Comparison of ENCODE assay signal across 19 cellular contexts in genomic region chr12:95257541-95257940, GRCh38. TPM values are rescaled to one million over a fixed set of nuclear protein-coding genes. Genes with fewer than 3 reads are reported as not detected.
A peak's percentile ranks its signal among the peaks of the same experiment; 100 is the strongest.
DNase-seq lines count a peak whose midpoint lies in the region; ATAC-seq, FAIRE-seq and TF ChIP-seq lines count a peak whose summit lies in the region.
"Had no signal": no experiment of that assay in that cellular context is flagged by ENCODE, and none has a peak within 500 bp of the region (broad histone marks: within the 10 kb centered on the region; RNA-seq: fewer than 3 reads in every experiment).

No MANE protein-coding gene starts in this region.

- H3K9me3 Mint-ChIP-seq in MCF 10A (ENCODE audit: unreplicated experiment) = no peaks in the 10 kb centered on the region
- H3K9me3 Mint-ChIP-seq in naive thymus-derived CD8-positive, alpha-beta T cell = no peaks in the 10 kb centered on the region
- H3K9me3 Mint-ChIP-seq in T-helper 2 cell treated with Interferon-gamma antibody and Interleukin-4, amounts not matched to agents 5 μg/mL and 100 μg/mL, for 36 hours = no peaks in the 10 kb centered on the region

- FAIRE-seq in H1 (lab: Jason Lieb, UNC) = peak; percentile 70

- DNase-seq in mammary epithelial cell (no peak), MCF 10A (ENCODE audit: unreplicated experiment) (no peak), H1 (ENCODE audit: low read depth in 1 of 2, low spot score in 2 of 2) (peak in 1 of 2 experiments; percentile 9), thyroid gland (no peak)
- no peak for DNase-seq in naive thymus-derived CD8-positive, alpha-beta T cell
- no peak for DNase-seq in T-helper 2 cell treated with Interferon-gamma antibody and Interleukin-4, amounts not matched to agents 5 μg/mL and 100 μg/mL, for 36 hours (ENCODE audit: low spot score)
- DNase-seq: DMS 273 treated with DMSO at 0.1 percent for 48 hours, GOT3, KG1, NCI-H1105 treated with DMSO at 0.1 percent for 48 hours, NCI-H187 treated with DMSO at 0.1 percent for 48 hours, NCI-H446 treated with DMSO at 0.1 percent for 48 hours, NCI-H82, SHP77 had no signal

- H3K79me2 ChIP-seq in mammary epithelial cell (ENCODE audit: insufficient read depth, low read length) (peaks cover 43% of the 10 kb centered on the region), H1 (ENCODE audit: control insufficient read depth in 1 of 2, insufficient read depth in 2 of 2, low read length in 2 of 2) (0 out of 4 replicates have a peak, but pooled peaks cover 0 to 7% of the 10 kb centered on the region in 2 experiments)

- no peak overlapping the region for H3K27ac Mint-ChIP-seq in MCF 10A (ENCODE audit: low read depth, unreplicated experiment)
- peak overlapping the region in 1 of 10 donors; percentile 36 for H3K27ac Mint-ChIP-seq in naive thymus-derived CD8-positive, alpha-beta T cell
- H3K27ac Mint-ChIP-seq in T-helper 2 cell treated with Interferon-gamma antibody and Interleukin-4, amounts not matched to agents 5 μg/mL and 100 μg/mL, for 36 hours = no peak overlapping the region

- H3K4me1 ChIP-seq in mammary epithelial cell (ENCODE audit: insufficient read depth, low read length) (no peaks in the 10 kb centered on the region), H1 (replicated peaks in 1 of 4; ENCODE audit: control insufficient read depth in 3 of 4, insufficient read depth in 4 of 4, low read length in 3 of 4) (peaks cover 0 to 8% (median 3%) of the 10 kb centered on the region in 4 experiments; a peak in 3 of 7 replicates), iPS-15b (ENCODE audit: control insufficient read depth, insufficient read depth, low read length) (peaks cover 16% of the 10 kb centered on the region), thyroid gland (peaks cover 38 to 42% of the 10 kb centered on the region in 2 donors)
- H3K4me1 ChIP-seq: BLaER1 treated with 17β-estradiol and CSF1 and Interleukin-3, amounts not matched to agents 10 nM and 100 nM had no signal

- no peaks in the 10 kb centered on the region for H3K79me1 ChIP-seq in H1 (ENCODE audit: low read depth, low read length)

- H3K36me3 ChIP-seq in mammary epithelial cell (ENCODE audit: insufficient read depth, low read length) (peaks cover 31% of the 10 kb centered on the region), H1 (ENCODE audit: control insufficient read depth in 2 of 4, insufficient read depth in 4 of 4, low read length in 3 of 4) (peaks cover 0 to 26% (median 7%) of the 10 kb centered on the region in 4 experiments; a peak in 3 of 8 replicates), iPS-15b (ENCODE audit: control insufficient read depth, insufficient read depth, low read length) (peaks cover 8% of the 10 kb centered on the region), thyroid gland (peaks cover 13 to 20% of the 10 kb centered on the region in 2 donors)

- POLR2A ChIA-PET in MCF 10A (lab: Yijun Ruan, JAX) = interaction anchor here (0.6 to 1.2 kb wide), 4 partner anchors 12 to 118 kb away, joined by 3 to 4 read pairs (median 3); no protein-coding TSS in a partner anchor
- POLR2A ChIA-PET in H1 (lab: Charles Lee; ENCODE audit: partially characterized antibody) = interaction anchor here (1.1 kb wide), 1 partner anchor 11 kb away, joined by 4 read pairs; no protein-coding TSS in a partner anchor
- POLR2A ChIA-PET in naive thymus-derived CD8-positive, alpha-beta T cell (lab: Charles Lee) = no interaction called here

- H3K18ac ChIP-seq in H1 (ENCODE audit: extremely low read depth, low read length) = no peak overlapping the region

- H3K9me3 ChIP-seq in mammary epithelial cell (replicated peaks; ENCODE audit: insufficient read depth, low read length) = no peaks in the 10 kb centered on the region
- H3K9me3 ChIP-seq in H1 (ENCODE audit: insufficient read depth in 2 of 2, low read depth in 1 of 2, low read length in 1 of 2) = no peaks in the 10 kb centered on the region
- no peaks in the 10 kb centered on the region for H3K9me3 ChIP-seq in iPS-15b (ENCODE audit: control insufficient read depth, insufficient read depth, low read length)
- H3K9me3 ChIP-seq in thyroid gland = no peaks in the 10 kb centered on the region
- H3K9me3 ChIP-seq: BLaER1 treated with 17β-estradiol and CSF1 and Interleukin-3, amounts not matched to agents 10 nM and 100 nM had no signal

- H3K4me3 ChIP-seq in mammary epithelial cell (replicated peaks in 1 of 3; ENCODE audit: insufficient read depth in 1 of 3, low read depth in 2 of 3, low read length in 3 of 3) (no peak overlapping the region), H1 (ENCODE audit: extremely low read depth in 1 of 4, insufficient read depth in 2 of 4, low read depth in 3 of 4, low read length in 4 of 4) (peak overlapping the region in 1 of 4 experiments; percentile 29; a peak in 1 of 8 replicates), iPS-15b (ENCODE audit: low read depth, low read length) (peak overlapping the region; percentile 10), thyroid gland (replicated peaks in 1 of 3) (no peak overlapping the region)
- H3K4me3 ChIP-seq: BLaER1 treated with 17β-estradiol and CSF1 and Interleukin-3, amounts not matched to agents 10 nM and 100 nM had no signal

- H3K23me2 ChIP-seq in H1 (ENCODE audit: low read depth, low read length) = no peaks in the 10 kb centered on the region

- H2AK5ac ChIP-seq in H1 (ENCODE audit: low read depth, low read length) = no peak overlapping the region

- TF ChIP-seq RAD21 in H1 (IDR thresholded peaks at IDR 0.05 in 1 of 2, conservative IDR thresholded peaks at IDR 0.05 in 1 of 2; ENCODE audit: low read depth in 2 of 2, low read length in 2 of 2) = no peak

- no TSS peak for BruUV-seq in mammary epithelial cell (replicated peaks; lab: Mats Ljungman, UMichigan)
- no TSS peak for BruUV-seq in MCF 10A (replicated peaks; lab: Mats Ljungman, UMichigan)

- no peak overlapping the region for H2AFZ ChIP-seq in mammary epithelial cell (ENCODE audit: low read depth, low read length)
- no peak overlapping the region for H2AFZ ChIP-seq in H1 (ENCODE audit: low read length)

- peaks cover 67% of the 10 kb centered on the region for H3K36me3 Mint-ChIP-seq in MCF 10A (ENCODE audit: insufficient read depth, unreplicated experiment)
- peaks cover 17 to 76% (median 28%) of the 10 kb centered on the region in 3 donors for H3K36me3 Mint-ChIP-seq in naive thymus-derived CD8-positive, alpha-beta T cell
- H3K36me3 Mint-ChIP-seq in T-helper 2 cell treated with Interferon-gamma antibody and Interleukin-4, amounts not matched to agents 5 μg/mL and 100 μg/mL, for 36 hours (ENCODE audit: low read depth) = peaks cover 28% of the 10 kb centered on the region

- ATAC-seq in naive thymus-derived CD8-positive, alpha-beta T cell = no peak
- ATAC-seq in GM21526 (IDR thresholded peaks at IDR 0.05; ENCODE audit: low FRiP score, unreplicated experiment) = no peak
- ATAC-seq: Panc1 had no signal

- H3K4me3 Mint-ChIP-seq in MCF 10A (ENCODE audit: unreplicated experiment) = no peak overlapping the region
- H3K4me3 Mint-ChIP-seq in naive thymus-derived CD8-positive, alpha-beta T cell = no peak overlapping the region
- no peak overlapping the region for H3K4me3 Mint-ChIP-seq in T-helper 2 cell treated with Interferon-gamma antibody and Interleukin-4, amounts not matched to agents 5 μg/mL and 100 μg/mL, for 36 hours

- no peak overlapping the region for H3K4ac ChIP-seq in H1 (replicated peaks; ENCODE audit: insufficient read length, low read depth, low read length)

- in situ Hi-C loops in mammary epithelial cell (cut with MboI; ENCODE audit: low sequenced_read_pairs in 2 of 2) = no loop called here

- TF ChIP-seq EP300 in H1 (IDR thresholded peaks at IDR 0.05; ENCODE audit: borderline replicate concordance in 1 of 2, low read depth in 2 of 2, low read length in 2 of 2) = no peak

- H3K4me1 Mint-ChIP-seq in MCF 10A (ENCODE audit: insufficient read depth, unreplicated experiment) = peaks cover 19% of the 10 kb centered on the region
- H3K4me1 Mint-ChIP-seq in naive thymus-derived CD8-positive, alpha-beta T cell = peaks cover 0 to 12% (median 1%) of the 10 kb centered on the region in 4 donors
- no peaks in the 10 kb centered on the region for H3K4me1 Mint-ChIP-seq in T-helper 2 cell treated with Interferon-gamma antibody and Interleukin-4, amounts not matched to agents 5 μg/mL and 100 μg/mL, for 36 hours (ENCODE audit: low read depth)

- H2BK15ac ChIP-seq in H1 (ENCODE audit: low read length) = no peak overlapping the region

- H3K27ac ChIP-seq in mammary epithelial cell (ENCODE audit: insufficient read depth, low read depth, low read length) (peak overlapping the region; percentile 39), H1 (ENCODE audit: low read depth, low read length) (no peak overlapping the region), thyroid gland (peak overlapping the region; percentile 75 to 94 (median 88))
- H3K27ac ChIP-seq: 22Rv1; BLaER1 treated with 17β-estradiol and CSF1 and Interleukin-3, amounts not matched to agents 10 nM and 100 nM had no signal

- H2BK5ac ChIP-seq in H1 (ENCODE audit: low read depth, low read length) = no peak overlapping the region

- H4K91ac ChIP-seq in H1 (replicated peaks; ENCODE audit: insufficient read length, low read length) = no peak overlapping the region

- no peak overlapping the region for H3K9ac ChIP-seq in mammary epithelial cell (ENCODE audit: insufficient read depth, low read length)
- no peak overlapping the region for H3K9ac ChIP-seq in H1 (replicated peaks in 1 of 4; ENCODE audit: extremely low read depth in 1 of 4, low read depth in 3 of 4, low read length in 3 of 4)
- no peak overlapping the region for H3K9ac ChIP-seq in iPS-15b (ENCODE audit: low read depth, low read length)
- H3K9ac ChIP-seq: BLaER1 treated with 17β-estradiol and CSF1 and Interleukin-3, amounts not matched to agents 10 nM and 100 nM had no signal

- H3K14ac ChIP-seq in H1 (ENCODE audit: insufficient read length) = no peak overlapping the region

- CTCF ChIA-PET in mammary epithelial cell (lab: Charles Lee; ENCODE audit: low non-redundant PET) = no interaction called here
- CTCF ChIA-PET in MCF 10A (lab: Yijun Ruan, JAX) = interaction anchor here (0.5 kb wide), 1 partner anchor 277 kb away, joined by 3 read pairs; no protein-coding TSS in a partner anchor
- CTCF ChIA-PET in H1 (lab: Charles Lee; ENCODE audit: partially characterized antibody) = interaction anchor here (1.1 kb wide), 1 partner anchor 92 kb away, joined by 4 read pairs; no protein-coding TSS in a partner anchor

- no peak overlapping the region for H3K4me2 ChIP-seq in mammary epithelial cell (ENCODE audit: insufficient read depth, low read depth, low read length)
- peak overlapping the region; percentile 19 to 38; a peak in 1 of 4 replicates for H3K4me2 ChIP-seq in H1 (ENCODE audit: insufficient read depth in 1 of 2, low read depth in 2 of 2, low read length in 2 of 2)
- H3K4me2 ChIP-seq: BLaER1 treated with 17β-estradiol and CSF1 and Interleukin-3, amounts not matched to agents 10 nM and 100 nM had no signal

- H3K27me3 ChIP-seq in mammary epithelial cell (ENCODE audit: insufficient read depth, low read length) (no peaks in the 10 kb centered on the region), H1 (replicated peaks in 1 of 4; ENCODE audit: control insufficient read depth in 3 of 4, extremely low read depth in 1 of 4, insufficient read depth in 3 of 4, low read length in 3 of 4) (no peaks in the 10 kb centered on the region), iPS-15b (ENCODE audit: control insufficient read depth, insufficient read depth, low read length) (no peaks in the 10 kb centered on the region), thyroid gland (no peaks in the 10 kb centered on the region)
- H3K27me3 ChIP-seq: BLaER1 treated with 17β-estradiol and CSF1 and Interleukin-3, amounts not matched to agents 10 nM and 100 nM had no signal

- H3K27me3 Mint-ChIP-seq in MCF 10A (ENCODE audit: insufficient read depth, unreplicated experiment) = no peaks in the 10 kb centered on the region
- H3K27me3 Mint-ChIP-seq in naive thymus-derived CD8-positive, alpha-beta T cell = no peaks in the 10 kb centered on the region
- H3K27me3 Mint-ChIP-seq in T-helper 2 cell treated with Interferon-gamma antibody and Interleukin-4, amounts not matched to agents 5 μg/mL and 100 μg/mL, for 36 hours (ENCODE audit: low read depth) = no peaks in the 10 kb centered on the region

- H4K8ac ChIP-seq in H1 (ENCODE audit: extremely low read depth, insufficient read depth, low read length) = no peak overlapping the region

- 82% methylated on average over 3 of the region's 3 CpGs for WGBS in mammary epithelial cell (ENCODE audit: low coverage, missing lambda C conversion rate)
- WGBS in H1 (ENCODE audit: extremely low coverage in 1 of 2, insufficient coverage in 1 of 2, insufficient read length in 1 of 2, insufficient replicate concordance in 2 of 2, low coverage in 1 of 2, low lambda C conversion rate in 2 of 2, missing lambda C conversion rate in 1 of 2), 2 experiments = 22% methylated on average over 3 of the region's 3 CpGs; no CpG with 5 or more reads in 1 of the 2 experiments
- 26 to 45% methylated on average over 3 of the region's 3 CpGs for WGBS in thyroid gland, 2 donors

- no peak overlapping the region for H2BK20ac ChIP-seq in H1 (ENCODE audit: low read length)

- intact Hi-C loops in mammary epithelial cell (cut with micrococcal nuclease) = no loop called here
- intact Hi-C loops in MCF 10A (cut with micrococcal nuclease) = no loop called here
- intact Hi-C loops in thyroid gland (cut with DNase I) = no loop called here

- TF ChIP-seq CTCF in mammary epithelial cell (conservative IDR thresholded peaks at IDR 0.05 in 1 of 2, IDR thresholded peaks at IDR 0.05 in 1 of 2; ENCODE audit: extremely low read depth in 1 of 2, insufficient read depth in 1 of 2, low read depth in 1 of 2, low read length in 2 of 2) = no peak
- no peak for TF ChIP-seq CTCF in MCF 10A (IDR thresholded peaks at IDR 0.05; ENCODE audit: unreplicated experiment)
- TF ChIP-seq CTCF in H1 (IDR thresholded peaks at IDR 0.05; ENCODE audit: control extremely low read depth in 1 of 3, insufficient read depth in 1 of 3, low read depth in 1 of 3, low read length in 3 of 3) = no peak
- no peak for TF ChIP-seq CTCF in thyroid gland (IDR thresholded peaks at IDR 0.05)

- H2BK12ac ChIP-seq in H1 (ENCODE audit: low read depth, low read length) = no peak overlapping the region

- dilution Hi-C loops in mammary epithelial cell (cut with HindIII; ENCODE audit: low sequenced_read_pairs) = no loop called here

- no peak overlapping the region for H3K23ac ChIP-seq in H1 (ENCODE audit: insufficient read length)

- H2BK120ac ChIP-seq in H1 (replicated peaks; ENCODE audit: low read depth, low read length) = no peak overlapping the region

- TF ChIP-seq POLR2A in H1 (IDR thresholded peaks at IDR 0.05; ENCODE audit: control extremely low read depth in 1 of 2, low read depth in 2 of 2, low read length in 2 of 2) = no peak
- peak in 1 of 2 donors; percentile 33 for TF ChIP-seq POLR2A in thyroid gland (IDR thresholded peaks at IDR 0.05)

- no peak overlapping the region for H3K56ac ChIP-seq in H1 (replicated peaks; ENCODE audit: insufficient read length, low read depth, low read length)

- peak overlapping the region; percentile 57 for H4K5ac ChIP-seq in H1 (ENCODE audit: insufficient read length, low read depth, low read length)

- H4K20me1 ChIP-seq in mammary epithelial cell (ENCODE audit: insufficient read depth, low read length) (no peaks in the 10 kb centered on the region), H1 (replicated peaks in 1 of 2; ENCODE audit: control insufficient read depth in 1 of 2, insufficient read depth in 2 of 2, low read length in 2 of 2) (no peaks in the 10 kb centered on the region)

RNA-seq across cellular contexts. Expression of gene VEZT, which starts 39.9 kb away (rescaled TPM):
- total RNA-seq in mammary epithelial cell (100 to 1,000 TPM; 113 to 133 TPM), MCF 10A (2022) (88.1 and 107 TPM in 2 replicates), thyroid gland (100 to 1,000 TPM; 101 to 186 (median 160) TPM)
- polyA plus RNA-seq in mammary epithelial cell (66.2 TPM), H1 (2011; rRNA removed) (24.3 and 44.0 TPM in 2 replicates)
- polyA minus RNA-seq in mammary epithelial cell = 73.7 TPM
- 51.1 and 56.1 TPM in 2 replicates for total RNA-seq in H1 (2021; fragmentation: NEBNext Ultra II Directional; extraction: Animal tissue kit (Norgen Biotek cat#: 25700))
- 39.9 TPM for polyA plus RNA-seq in H1 (2011; cell fraction: cytosol; rRNA removed)
- 29.6 TPM for polyA plus RNA-seq in H1 (2011; cell fraction: nucleus; rRNA removed)
- 31.2 to 44.3 TPM (median 35.2 TPM) in 4 replicates for polyA plus RNA-seq in H1 (2012, experiment 1 of 2)
- 2.4 TPM for polyA plus RNA-seq in H1 (2012, experiment 2 of 2)
- polyA plus RNA-seq in H1 (2013, experiment 1 of 2) = 53.0 TPM
- 65.2 TPM for polyA plus RNA-seq in H1 (2013, experiment 2 of 2)
- polyA minus RNA-seq in H1 (2011; rRNA and poly(A)+ RNA removed) = 93.7 and 111 TPM in 2 replicates
- 41.8 TPM for polyA minus RNA-seq in H1 (2011; cell fraction: cytosol; rRNA and poly(A)+ RNA removed)
- 129 TPM for polyA minus RNA-seq in H1 (2011; cell fraction: nucleus; rRNA and poly(A)+ RNA removed)
- total RNA-seq in naive thymus-derived CD8-positive, alpha-beta T cell = 10 to 100 TPM; 44.8 TPM
- polyA plus RNA-seq in naive thymus-derived CD8-positive, alpha-beta T cell = 10 to 100 TPM; 17.4 to 22.7 (median 19.4) TPM

RNA-seq across cellular contexts. Expression of gene FGD6, which starts 40.3 kb away (rescaled TPM):
- total RNA-seq in mammary epithelial cell (10 to 100 TPM; 39.3 to 55.6 TPM), MCF 10A (2022) (17.2 and 25.1 TPM in 2 replicates), thyroid gland (10 to 100 TPM; 27.1 to 33.7 (median 30.8) TPM)
- polyA plus RNA-seq in mammary epithelial cell (16.4 TPM), H1 (2011; rRNA removed) (5.8 and 12.2 TPM in 2 replicates)
- polyA minus RNA-seq in mammary epithelial cell = 46.3 TPM
- 22.4 and 24.3 TPM in 2 replicates for total RNA-seq in H1 (2021; fragmentation: NEBNext Ultra II Directional; extraction: Animal tissue kit (Norgen Biotek cat#: 25700))
- 8.6 TPM for polyA plus RNA-seq in H1 (2011; cell fraction: cytosol; rRNA removed)
- polyA plus RNA-seq in H1 (2011; cell fraction: nucleus; rRNA removed) = 5.5 TPM
- 7.4 to 12.5 TPM (median 9.1 TPM) in 4 replicates for polyA plus RNA-seq in H1 (2012, experiment 1 of 2)
- 0.49 TPM for polyA plus RNA-seq in H1 (2012, experiment 2 of 2)
- polyA plus RNA-seq in H1 (2013, experiment 1 of 2) = 11.1 TPM
- 11.6 TPM for polyA plus RNA-seq in H1 (2013, experiment 2 of 2)
- polyA minus RNA-seq in H1 (2011; rRNA and poly(A)+ RNA removed) = 18.2 and 35.8 TPM in 2 replicates
- 19.5 TPM for polyA minus RNA-seq in H1 (2011; cell fraction: cytosol; rRNA and poly(A)+ RNA removed)
- 65.5 TPM for polyA minus RNA-seq in H1 (2011; cell fraction: nucleus; rRNA and poly(A)+ RNA removed)
- total RNA-seq in naive thymus-derived CD8-positive, alpha-beta T cell = under 1 TPM; 0.78 to 0.99 TPM
- under 1 TPM in 2 of 3 donors, not detected in 1; 0.04 to 0.16 TPM for polyA plus RNA-seq in naive thymus-derived CD8-positive, alpha-beta T cell
